Comparison of ENCODE assay signal across 2 cellular contexts in genomic region chr17:48409607-48410006, GRCh38.
A peak's percentile ranks its signal among the peaks of the same experiment; 100 is the strongest.
TF ChIP-seq lines count a peak whose summit lies in the region.

No MANE protein-coding gene starts in this region.

TF ChIP-seq in HepG2, 621 proteins besides CTCF, POLR2A, EP300 and RAD21:
- peak; percentile 82 for TF ChIP-seq ATF7 (IDR thresholded peaks at IDR 0.05)
- no peak for TF ChIP-seq ATF7 (CRISPR knock-in tag; IDR thresholded peaks at IDR 0.05)
- no peak for TF ChIP-seq JUNB (CRISPR knock-in tag; IDR thresholded peaks at IDR 0.05; ENCODE audit: borderline replicate concordance)

TF ChIP-seq in GM12878, 131 proteins besides CTCF, POLR2A, EP300 and RAD21:
- TF ChIP-seq ETV6 (conservative IDR thresholded peaks at IDR 0.05 in 1 of 2, IDR thresholded peaks at IDR 0.05 in 1 of 2; ENCODE audit: borderline replicate concordance in 1 of 2, low read depth in 1 of 2) (no peak), ESRRA (IDR thresholded peaks at IDR 0.05; ENCODE audit: low read length) (no peak), POLR2AphosphoS5 (IDR thresholded peaks at IDR 0.05; ENCODE audit: low read length) (no peak), SUPT20H (IDR thresholded peaks at IDR 0.05; ENCODE audit: borderline replicate concordance, control insufficient read depth, low read depth, low read length) (no peak), PKNOX1 (IDR thresholded peaks at IDR 0.05) (no peak), RFX5 (IDR thresholded peaks at IDR 0.05; ENCODE audit: low read depth, low read length) (no peak), ATF7 (IDR thresholded peaks at IDR 0.05; ENCODE audit: low read depth) (peak; percentile 32; the same call in 1 of the 2 replicates), MTA2 (IDR thresholded peaks at IDR 0.05; ENCODE audit: low read depth) (no peak), JUNB (IDR thresholded peaks at IDR 0.05) (no peak)
